ENCODE assay signal across 14 cellular contexts in the genomic region with DNA sequence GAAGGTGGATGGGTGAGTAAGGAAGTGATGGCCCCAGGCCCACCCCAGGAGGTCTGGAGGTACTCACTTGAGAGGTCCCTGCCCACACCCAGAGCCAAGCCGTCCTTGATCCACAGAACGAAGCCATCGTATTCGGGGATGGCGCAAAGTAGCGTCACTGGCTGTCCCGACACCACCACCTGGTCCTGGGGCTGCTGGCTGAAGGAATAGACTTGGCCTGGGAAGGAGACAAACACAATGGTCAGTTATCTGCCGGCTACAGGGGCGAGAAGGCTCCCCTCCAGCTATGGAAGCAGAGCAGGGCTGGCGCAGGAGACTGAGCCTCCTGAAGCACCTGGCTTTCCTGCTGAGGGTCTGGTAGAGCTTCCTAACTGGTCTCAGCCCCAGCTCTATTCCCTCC.
DNase-seq lines count a peak whose midpoint lies in the region; ATAC-seq and TF ChIP-seq lines count a peak whose summit lies in the region.
"Had no signal": no experiment of that assay in that cellular context is flagged by ENCODE, and none has a peak within 500 bp of the region (broad histone marks: within the 10 kb centered on the region; RNA-seq: fewer than 3 reads in every experiment).

No MANE protein-coding gene starts in this region.

- H2BK120ac ChIP-seq in neuronal stem cell (ENCODE audit: low read depth, low read length) = no peak overlapping the region

- H3K36me3 ChIP-seq in neuronal stem cell (replicated peaks in 1 of 2; ENCODE audit: control insufficient read depth in 2 of 2, insufficient read depth in 2 of 2, low read length in 2 of 2) = no peaks in the 10 kb centered on the region
- H3K36me3 ChIP-seq in sigmoid colon = no peaks in the 10 kb centered on the region
- H3K36me3 ChIP-seq in gastroesophageal sphincter = no peaks in the 10 kb centered on the region
- no peaks in the 10 kb centered on the region for H3K36me3 ChIP-seq in esophagus squamous epithelium

- no peak for TF ChIP-seq EP300 in sigmoid colon (IDR thresholded peaks at IDR 0.05)
- no peak for TF ChIP-seq EP300 in gastroesophageal sphincter (IDR thresholded peaks at IDR 0.05)

- H2BK15ac ChIP-seq in neuronal stem cell (ENCODE audit: low read length) = no peak overlapping the region

- H3K27me3 Mint-ChIP-seq in chondrocyte (ENCODE audit: low read depth) = peaks cover 6% of the 10 kb centered on the region

- peak overlapping the region; percentile 22 for H3K14ac ChIP-seq in neuronal stem cell (ENCODE audit: low read length)

- H2AK5ac ChIP-seq in neuronal stem cell (ENCODE audit: low read depth, low read length) = peak overlapping the region; percentile 47

- no peak for TF ChIP-seq CTCF in chondrocyte (IDR thresholded peaks at IDR 0.05)
- TF ChIP-seq CTCF in sigmoid colon (IDR thresholded peaks at IDR 0.05) = no peak
- no peak for TF ChIP-seq CTCF in gastroesophageal sphincter (IDR thresholded peaks at IDR 0.05)
- no peak for TF ChIP-seq CTCF in esophagus squamous epithelium (IDR thresholded peaks at IDR 0.05)

- H2BK5ac ChIP-seq in neuronal stem cell (ENCODE audit: low read length) = peak overlapping the region; percentile 16

- no peak overlapping the region for H2AFZ ChIP-seq in neuronal stem cell (ENCODE audit: low read length)

- no peak overlapping the region for H2BK12ac ChIP-seq in neuronal stem cell (ENCODE audit: low read length)

- ATAC-seq in gastroesophageal sphincter (no peak), HG02981 (IDR thresholded peaks at IDR 0.05; ENCODE audit: unreplicated experiment) (no peak)
- ATAC-seq: CD8-positive, alpha-beta T cell had no signal

- H3K9me3 ChIP-seq in neuronal stem cell (replicated peaks in 1 of 2; ENCODE audit: control insufficient read depth in 2 of 2, insufficient read depth in 1 of 2, low read depth in 1 of 2, low read length in 2 of 2) = no peaks in the 10 kb centered on the region
- no peaks in the 10 kb centered on the region for H3K9me3 ChIP-seq in sigmoid colon
- H3K9me3 ChIP-seq in gastroesophageal sphincter = no peaks in the 10 kb centered on the region
- no peaks in the 10 kb centered on the region for H3K9me3 ChIP-seq in esophagus squamous epithelium
- H3K9me3 ChIP-seq: Caco-2 had no signal

- peaks cover 5% of the 10 kb centered on the region for H3K4me1 Mint-ChIP-seq in chondrocyte (ENCODE audit: low read depth)
- H3K4me1 Mint-ChIP-seq: CD4-positive, CD25-positive, alpha-beta regulatory T cell had no signal

- intact Hi-C loops in sigmoid colon (cut with DNase I) (no loop called here), esophagus squamous epithelium (cut with DNase I) (no loop called here)

- WGBS in neuronal stem cell (ENCODE audit: extremely low coverage in 2 of 2, insufficient read length in 2 of 2, insufficient replicate concordance in 1 of 2), 2 donors = no CpG with 5 or more reads among the region's 10 CpGs
- WGBS in sigmoid colon, 2 donors = 81 to 85% methylated on average over 10 of the region's 10 CpGs
- WGBS in gastroesophageal sphincter (ENCODE audit: low coverage in 1 of 2), 2 donors = 0 to 92% methylated on average over 1 to 4 of the region's 10 CpGs
- WGBS in esophagus squamous epithelium, 2 donors = 77 to 89% methylated on average over 7 to 9 of the region's 10 CpGs

- no peaks in the 10 kb centered on the region for H3K36me3 Mint-ChIP-seq in chondrocyte (ENCODE audit: low read depth)
- H3K36me3 Mint-ChIP-seq: CD4-positive, CD25-positive, alpha-beta regulatory T cell; CD8-positive, alpha-beta T cell had no signal

- H3K4me1 ChIP-seq in neuronal stem cell (ENCODE audit: control insufficient read depth in 2 of 2, insufficient read depth in 1 of 2, low read depth in 1 of 2, low read length in 2 of 2) (peaks cover 0 to 9% of the 10 kb centered on the region in 2 donors), sigmoid colon (no peaks in the 10 kb centered on the region), gastroesophageal sphincter (no peaks in the 10 kb centered on the region), esophagus squamous epithelium (no peaks in the 10 kb centered on the region)
- H3K4me1 ChIP-seq: Caco-2 had no signal

- TF ChIP-seq POLR2A in sigmoid colon (IDR thresholded peaks at IDR 0.05) (no peak), gastroesophageal sphincter (IDR thresholded peaks at IDR 0.05) (no peak), esophagus squamous epithelium (IDR thresholded peaks at IDR 0.05) (no peak)

- no peaks in the 10 kb centered on the region for H3K9me3 Mint-ChIP-seq in chondrocyte (ENCODE audit: low read depth)
- H3K9me3 Mint-ChIP-seq: CD4-positive, CD25-positive, alpha-beta regulatory T cell; CD8-positive, alpha-beta T cell had no signal

- no peaks in the 10 kb centered on the region for H3K27me3 ChIP-seq in neuronal stem cell (ENCODE audit: control insufficient read depth in 3 of 3, insufficient read depth in 3 of 3, low read depth in 1 of 3, low read length in 3 of 3)
- peaks cover 0 to 5% (median 0%) of the 10 kb centered on the region in 3 donors for H3K27me3 ChIP-seq in sigmoid colon
- peaks cover 37% of the 10 kb centered on the region for H3K27me3 ChIP-seq in gastroesophageal sphincter
- H3K27me3 ChIP-seq in esophagus squamous epithelium = peaks cover 0 to 40% (median 0%) of the 10 kb centered on the region in 4 donors

- peak overlapping the region; percentile 58 for H3K18ac ChIP-seq in neuronal stem cell (ENCODE audit: low read length)

- no peak overlapping the region for H3K9ac ChIP-seq in neuronal stem cell (ENCODE audit: low read depth, low read length, poor library complexity)

- no peak overlapping the region for H3K27ac Mint-ChIP-seq in chondrocyte (ENCODE audit: unreplicated experiment)
- H3K27ac Mint-ChIP-seq: CD4-positive, CD25-positive, alpha-beta regulatory T cell; CD8-positive, alpha-beta T cell had no signal

- H3K27ac ChIP-seq in neuronal stem cell (replicated peaks; ENCODE audit: low read length) (no peak overlapping the region), sigmoid colon (no peak overlapping the region), gastroesophageal sphincter (no peak overlapping the region), esophagus squamous epithelium (no peak overlapping the region)

- no peak overlapping the region for H3K4me2 ChIP-seq in neuronal stem cell (ENCODE audit: insufficient read depth, low read length, poor library complexity, severe bottlenecking)

- peak; percentile 73 for DNase-seq in chondrocyte (ENCODE audit: low spot score)
- DNase-seq in neuronal stem cell (ENCODE audit: low spot score) = no peak
- DNase-seq in sigmoid colon = peak; percentile 40
- DNase-seq in esophagus squamous epithelium (lab: John Stamatoyannopoulos, UW) = no peak
- DNase-seq: Caco-2; CD4-positive, CD25-positive, alpha-beta regulatory T cell; CD8-positive, alpha-beta T cell; DMS153; DND-41; GOT3; H7; HCEC 1CT had no signal

- no peak overlapping the region for H4K8ac ChIP-seq in neuronal stem cell (ENCODE audit: low read depth, low read length)

- H4K91ac ChIP-seq in neuronal stem cell (ENCODE audit: low read depth, low read length, poor library complexity) = no peak overlapping the region

- H3K4me3 Mint-ChIP-seq in chondrocyte (ENCODE audit: unreplicated experiment) = no peak overlapping the region
- H3K4me3 Mint-ChIP-seq: CD4-positive, CD25-positive, alpha-beta regulatory T cell; CD8-positive, alpha-beta T cell had no signal

- H3K4me3 ChIP-seq in neuronal stem cell (ENCODE audit: low read length in 2 of 2) (no peak overlapping the region), sigmoid colon (no peak overlapping the region), gastroesophageal sphincter (no peak overlapping the region), esophagus squamous epithelium (no peak overlapping the region)

- H3K79me1 ChIP-seq in neuronal stem cell (ENCODE audit: low read depth, low read length) = no peaks in the 10 kb centered on the region

- peak overlapping the region; percentile 35 for H3K23ac ChIP-seq in neuronal stem cell (ENCODE audit: low read depth, low read length, poor library complexity)

- H3K4ac ChIP-seq in neuronal stem cell (ENCODE audit: low read length) = no peak overlapping the region

Comparison
In these comparisons a context has a peak if more than half of its experiments do, and no peak if none do; other contexts are left out.
1. DNase-seq: peak in chondrocyte (single experiment) and sigmoid colon (single experiment); none in neuronal stem cell (single experiment) and esophagus squamous epithelium (single experiment).